1 cellular context compared by ENCODE assay signal in genomic region chr12:64626588-64626987, GRCh38.
A peak's percentile ranks its signal among the peaks of the same experiment; 100 is the strongest.
TF ChIP-seq lines count a peak whose summit lies in the region.

No MANE protein-coding gene starts in this region.

TF ChIP-seq in WTC11, 78 proteins besides CTCF, POLR2A, EP300 and RAD21:
- TF ChIP-seq ZNF121 (CRISPR knock-in tag; IDR thresholded peaks at IDR 0.05), result peak; percentile 73; the same call in 1 of the 2 replicates
